25 cellular contexts compared by ENCODE assay signal in genomic region chr1:69994261-69994660, GRCh38.
DNase-seq lines count a peak whose midpoint lies in the region; ATAC-seq and TF ChIP-seq lines count a peak whose summit lies in the region.
"Had no signal": no experiment of that assay in that cellular context is flagged by ENCODE, and none has a peak within 500 bp of the region (broad histone marks: within the 10 kb centered on the region; RNA-seq: fewer than 3 reads in every experiment).

No MANE protein-coding gene starts in this region.

- WGBS in mesenchymal stem cell, result 0% methylated on average over 1 of the region's 1 CpG

- H3K23ac ChIP-seq in mesenchymal stem cell (ENCODE audit: low read length in 2 of 2), result no peak overlapping the region

- H3K36me3 ChIP-seq in ACC112 (ENCODE audit: insufficient read depth, low read length), result no peaks in the 10 kb centered on the region
- no peaks in the 10 kb centered on the region for H3K36me3 ChIP-seq in MG63
- H3K36me3 ChIP-seq in mesenchymal stem cell (ENCODE audit: control insufficient read depth in 1 of 2, insufficient read depth in 2 of 2, low read depth in 1 of 2, low read length in 2 of 2), result no peaks in the 10 kb centered on the region
- H3K36me3 ChIP-seq in MM.1S (replicated peaks; ENCODE audit: insufficient read depth, low read length), result no peaks in the 10 kb centered on the region
- H3K36me3 ChIP-seq: BE2C, heart left ventricle, neutrophil, thoracic aorta had no signal

- DNase-seq in MG63 (peak; percentile 2), epithelial cell of esophagus (ENCODE audit: low read depth) (peak; percentile 19), mesenchymal stem cell (peak; percentile 13), NCI-H1694 (lab: John Stamatoyannopoulos, UW) (no peak), MM.1S (no peak)
- DNase-seq in stimulated activated CD8-positive, alpha-beta memory T cell treated with anti-CD3 and anti-CD28 coated beads, Interleukin-4, amount 100 ng/mL, for 48 hours, result no peak
- DNase-seq: activated CD4-positive, CD25-positive, alpha-beta regulatory T cell treated with anti-CD3 and anti-CD28 coated beads, Interleukin-2, amount 50 U/mL, for 72 hours; activated CD8-positive, alpha-beta T cell treated with anti-CD3 and anti-CD28 coated beads for 36 hours; activated naive CD8-positive, alpha-beta T cell treated with anti-CD3 and anti-CD28 coated beads for 36 hours; BE2C; DMS153; heart left ventricle; Kasumi-1; left cardiac atrium; NCI-H1092; NCI-H2029 treated with DMSO at 0.1 percent for 48 hours; psoas muscle; RPMI8226; stimulated activated naive CD8-positive, alpha-beta T cell treated with anti-CD3 and anti-CD28 coated beads, Interleukin-15, Interleukin-2, amounts not matched to agents 100 U/mL and 50 U/mL, for 24 hours; T-helper 17 cell had no signal

- H3K27ac ChIP-seq in ACC112 (ENCODE audit: low read depth, low read length) (no peak overlapping the region), mesenchymal stem cell (ENCODE audit: low read length, poor library complexity, severe bottlenecking) (no peak overlapping the region), MM.1S (ENCODE audit: low read length) (no peak overlapping the region)
- H3K27ac ChIP-seq: heart left ventricle, neutrophil, psoas muscle, thoracic aorta had no signal

- no peak overlapping the region for H3K9ac ChIP-seq in mesenchymal stem cell (ENCODE audit: low read length)
- no peak overlapping the region for H3K9ac ChIP-seq in MM.1S (ENCODE audit: low read length)

- H2BK120ac ChIP-seq in mesenchymal stem cell (ENCODE audit: low read depth, low read length), result no peak overlapping the region

- H3K27me3 ChIP-seq in ACC112 (ENCODE audit: insufficient read depth, low read length) (no peaks in the 10 kb centered on the region), MG63 (no peaks in the 10 kb centered on the region), mesenchymal stem cell (ENCODE audit: control insufficient read depth in 1 of 2, insufficient read depth in 1 of 2, low read length in 2 of 2) (no peaks in the 10 kb centered on the region), MM.1S (replicated peaks; ENCODE audit: insufficient read depth, low read length) (no peaks in the 10 kb centered on the region)
- H3K27me3 ChIP-seq: BE2C, heart left ventricle, neutrophil had no signal

- H2BK12ac ChIP-seq in mesenchymal stem cell (ENCODE audit: low read length in 2 of 2), result no peak overlapping the region

- H3K79me2 ChIP-seq in ACC112 (ENCODE audit: control insufficient read depth, insufficient read depth, low read length, unreplicated experiment), result no peaks in the 10 kb centered on the region
- H3K79me2 ChIP-seq in MM.1S (ENCODE audit: low read length), result no peaks in the 10 kb centered on the region

- H3K4ac ChIP-seq in mesenchymal stem cell (ENCODE audit: low read depth in 1 of 2, low read length in 2 of 2), result no peak overlapping the region

- H3K4me1 ChIP-seq in ACC112 (ENCODE audit: control insufficient read depth, insufficient read depth, low read length, unreplicated experiment), result peaks cover 7% of the 10 kb centered on the region
- no peaks in the 10 kb centered on the region for H3K4me1 ChIP-seq in mesenchymal stem cell (ENCODE audit: control insufficient read depth, insufficient read depth, low read depth, low read length)
- no peaks in the 10 kb centered on the region for H3K4me1 ChIP-seq in MM.1S (ENCODE audit: low read length)
- H3K4me1 ChIP-seq: BE2C, heart left ventricle, psoas muscle had no signal

- H2BK15ac ChIP-seq in mesenchymal stem cell (ENCODE audit: low read depth, poor library complexity, severe bottlenecking), result no peak overlapping the region

- H2BK5ac ChIP-seq in mesenchymal stem cell (ENCODE audit: low read depth, low read length, poor library complexity, severe bottlenecking), result no peak overlapping the region

- H3K14ac ChIP-seq in mesenchymal stem cell (ENCODE audit: low read length in 2 of 2), result no peak overlapping the region

- H3K4me3 ChIP-seq in ACC112 (ENCODE audit: low read depth, low read length), result no peak overlapping the region
- no peak overlapping the region for H3K4me3 ChIP-seq in MG63
- no peak overlapping the region for H3K4me3 ChIP-seq in epithelial cell of esophagus (ENCODE audit: low read length)
- no peak overlapping the region for H3K4me3 ChIP-seq in mesenchymal stem cell (ENCODE audit: insufficient read depth in 1 of 2, low read depth in 1 of 2, low read length in 2 of 2)
- H3K4me3 ChIP-seq in MM.1S (ENCODE audit: low read length), result no peak overlapping the region
- H3K4me3 ChIP-seq: heart left ventricle, psoas muscle, thoracic aorta had no signal

- H3K4me2 ChIP-seq in mesenchymal stem cell (ENCODE audit: low read length, poor library complexity, severe bottlenecking), result no peak overlapping the region
- no peak overlapping the region for H3K4me2 ChIP-seq in MM.1S (ENCODE audit: low read depth, low read length)

- H4K20me1 ChIP-seq in MM.1S (ENCODE audit: insufficient read depth, low read length), result no peaks in the 10 kb centered on the region

- H2AFZ ChIP-seq in ACC112 (ENCODE audit: low read length, unreplicated experiment), result peak overlapping the region; percentile 28
- H2AFZ ChIP-seq in mesenchymal stem cell (ENCODE audit: low read depth, low read length), result no peak overlapping the region
- H2AFZ ChIP-seq in MM.1S (ENCODE audit: low read length), result no peak overlapping the region

- no peaks in the 10 kb centered on the region for H3K79me1 ChIP-seq in mesenchymal stem cell (replicated peaks; ENCODE audit: low read length, poor library complexity, severe bottlenecking)

- ATAC-seq in HG02610 (IDR thresholded peaks at IDR 0.05; ENCODE audit: unreplicated experiment), result no peak
- ATAC-seq: activated CD8-positive, alpha-beta T cell treated with anti-CD3 and anti-CD28 coated beads for 36 hours; heart left ventricle; left cardiac atrium; psoas muscle; SK-N-SH treated with all-trans-retinoic acid at 6 μM for 48 hours; stimulated activated naive CD8-positive, alpha-beta T cell treated with anti-CD3 and anti-CD28 coated beads, Interleukin-15, Interleukin-2, amounts not matched to agents 100 U/mL and 50 U/mL, for 24 hours; T-helper 17 cell had no signal

- no peaks in the 10 kb centered on the region for H3F3A ChIP-seq in MM.1S (ENCODE audit: insufficient read depth, low read length)

- H3K9me2 ChIP-seq in MM.1S (replicated peaks; ENCODE audit: insufficient read depth, low read length), result no peaks in the 10 kb centered on the region

- H3K18ac ChIP-seq in mesenchymal stem cell (ENCODE audit: low read depth in 1 of 2, low read length in 2 of 2), result no peak overlapping the region

- H3K9me3 ChIP-seq in MG63, result no peaks in the 10 kb centered on the region
- H3K9me3 ChIP-seq in mesenchymal stem cell (ENCODE audit: control insufficient read depth, low read length), result no peaks in the 10 kb centered on the region
- H3K9me3 ChIP-seq in MM.1S (replicated peaks; ENCODE audit: insufficient read depth, low read length), result no peaks in the 10 kb centered on the region
- H3K9me3 ChIP-seq: BE2C, heart left ventricle, neutrophil, psoas muscle, thoracic aorta had no signal

- H2AK5ac ChIP-seq in mesenchymal stem cell (ENCODE audit: low read length, severe bottlenecking), result no peak overlapping the region

- H4K8ac ChIP-seq in mesenchymal stem cell (ENCODE audit: low read length), result no peak overlapping the region

- TF ChIP-seq CTCF in epithelial cell of esophagus (IDR thresholded peaks at IDR 0.05; ENCODE audit: insufficient read depth, low read depth, low read length, missing control alignments) (no peak), MM.1S (IDR thresholded peaks at IDR 0.05; ENCODE audit: low read length) (no peak)

- H4K91ac ChIP-seq in mesenchymal stem cell (ENCODE audit: low read length), result no peak overlapping the region

Comparison
In these comparisons a context has a peak if more than half of its experiments do, and no peak if none do; other contexts are left out.
1. DNase-seq: peak in MG63 (single experiment), epithelial cell of esophagus (single experiment) and mesenchymal stem cell (single experiment); none in stimulated activated CD8-positive, alpha-beta memory T cell treated with anti-CD3 and anti-CD28 coated beads, Interleukin-4, amount 100 ng/mL, for 48 hours (single experiment), NCI-H1694 (single experiment) and MM.1S (single experiment).